Comparison of ENCODE assay signal across 22 cellular contexts in genomic region chr3:167318306-167318705, GRCh38.
"Had no signal": no experiment of that assay in that cellular context is flagged by ENCODE, and none has a peak within 500 bp of the region (broad histone marks: within the 10 kb centered on the region; RNA-seq: fewer than 3 reads in every experiment).

No MANE protein-coding gene starts in this region.

- H3K4me1 ChIP-seq: colonic mucosa, heart right ventricle, pancreas, psoas muscle, right atrium auricular region, spleen, testis, uterus had no signal

- H3K36me3 ChIP-seq: colonic mucosa, heart right ventricle, pancreas, right atrium auricular region, spleen, uterus had no signal

- H3K27me3 ChIP-seq: colonic mucosa, heart right ventricle, pancreas, right atrium auricular region, spleen, testis, uterus had no signal

- ATAC-seq: activated CD4-positive, CD25-positive, alpha-beta regulatory T cell treated with anti-CD3 and anti-CD28 coated beads, Interleukin-2, amount 50 U/mL, for 24 hours; activated T-cell treated with anti-CD3 and anti-CD28 coated beads, Interleukin-2, amount 50 U/mL, for 72 hours; heart right ventricle; left colon; natural killer cell treated with Interleukin-12 subunit alpha and Interleukin-12 subunit beta and Interleukin-15 and Interleukin-18, amount 100 ng/mL, for 72 hours; pancreas; psoas muscle had no signal

- DNase-seq: activated CD4-positive, alpha-beta memory T cell treated with anti-CD3 and anti-CD28 coated beads, Interleukin-2, amount 10 ng/mL, durations not matched to agents 7 days and 5 days; activated CD4-positive, alpha-beta T cell treated with anti-CD3 and anti-CD28 coated beads, Interleukin-2, amount 10 ng/mL, durations not matched to agents 24 days and 14 days; activated effector memory CD4-positive, alpha-beta T cell treated with Interleukin-2 at 50 U/mL for 16 hours; activated naive CD4-positive, alpha-beta T cell treated with anti-CD3 and anti-CD28 coated beads for 36 hours; activated naive CD8-positive, alpha-beta T cell treated with anti-CD3 and anti-CD28 coated beads, Interleukin-2, amount 10 ng/mL, durations not matched to agents 7 days and 5 days; activated T-cell treated with anti-CD3 and anti-CD28 coated beads, Interleukin-2, amount 50 U/mL, for 72 hours; amniotic stem cell; colonic mucosa; heart right ventricle; islet precursor cell; left colon; pancreas; psoas muscle; spleen; stimulated activated CD4-positive, alpha-beta T cell treated with anti-CD3 and anti-CD28 coated beads, Interleukin-4, amount 100 ng/mL, for 1 hour; stimulated activated naive CD4-positive, alpha-beta T cell; testis; trophoblast cell; uterus had no signal

- H3K27ac ChIP-seq: colonic mucosa, heart right ventricle, pancreas, psoas muscle, right atrium auricular region, spleen, testis, uterus had no signal

- H3K9me3 ChIP-seq: colonic mucosa, heart right ventricle, pancreas, psoas muscle, right atrium auricular region, spleen, testis, uterus had no signal

- H3K4me3 ChIP-seq: colonic mucosa, heart right ventricle, pancreas, psoas muscle, right atrium auricular region, spleen, testis, uterus had no signal
